In genomic region chr4:165384608-165385007, GRCh38 we compare ENCODE assay signal across 11 cellular contexts. TPM values are rescaled to one million over a fixed set of nuclear protein-coding genes. Genes with fewer than 3 reads are reported as not detected.
A peak's percentile ranks its signal among the peaks of the same experiment; 100 is the strongest.
DNase-seq lines count a peak whose midpoint lies in the region; ATAC-seq and TF ChIP-seq lines count a peak whose summit lies in the region.
"Had no signal": no experiment of that assay in that cellular context is flagged by ENCODE, and none has a peak within 500 bp of the region (broad histone marks: within the 10 kb centered on the region; RNA-seq: fewer than 3 reads in every experiment).

No MANE protein-coding gene starts in this region.

- no peak overlapping the region for H3K4me3 ChIP-seq in foreskin fibroblast (ENCODE audit: low read depth in 1 of 2, low read length in 2 of 2)
- H3K4me3 ChIP-seq: heart left ventricle, suprapubic skin had no signal

- TF ChIP-seq CTCF in foreskin fibroblast (IDR thresholded peaks at IDR 0.05; ENCODE audit: low read depth, low read length) (no peak), GM20000 (IDR thresholded peaks at IDR 0.05; ENCODE audit: extremely low read depth, missing control alignments) (no peak)

- peak; percentile 75 for DNase-seq in DMS79 (lab: John Stamatoyannopoulos, UW)
- DNase-seq in NCI-H2081 (lab: John Stamatoyannopoulos, UW) = peak; percentile 44 to 74
- DNase-seq in amniotic epithelial cell (ENCODE audit: low read depth) = peak; percentile 22
- peak; percentile 18 to 83 for DNase-seq in foreskin fibroblast
- no peak for DNase-seq in GM20000 (ENCODE audit: low spot score)
- DNase-seq in epidermal melanocyte (ENCODE audit: insufficient read length, low spot score) = no peak
- no peak for DNase-seq in ureter (ENCODE audit: low spot score)
- DNase-seq: activated naive CD4-positive, alpha-beta T cell treated with anti-CD3 and anti-CD28 coated beads, Interleukin-2, amount 50 U/mL, for 16 hours; heart left ventricle had no signal

- ATAC-seq in HG03039 (IDR thresholded peaks at IDR 0.05; ENCODE audit: unreplicated experiment) = no peak
- ATAC-seq: heart left ventricle had no signal

RNA-seq across cellular contexts. Expression of gene CPE, which starts 5.8 kb away (rescaled TPM):
- total RNA-seq in ureter = 70.4 TPM

RNA-seq across cellular contexts. Expression of gene MSMO1, which starts 57.1 kb away (rescaled TPM):
- total RNA-seq in ureter = 98.6 TPM

Comparison
In these comparisons a context has a peak if more than half of its experiments do, and no peak if none do; other contexts are left out.
1. DNase-seq: peak in DMS79 (single experiment), NCI-H2081 (2 of 2), amniotic epithelial cell (single experiment) and foreskin fibroblast (2 of 2); none in GM20000 (single experiment), epidermal melanocyte (single experiment) and ureter (single experiment).